Comparison of ENCODE assay signal across 24 cellular contexts in the genomic region with DNA sequence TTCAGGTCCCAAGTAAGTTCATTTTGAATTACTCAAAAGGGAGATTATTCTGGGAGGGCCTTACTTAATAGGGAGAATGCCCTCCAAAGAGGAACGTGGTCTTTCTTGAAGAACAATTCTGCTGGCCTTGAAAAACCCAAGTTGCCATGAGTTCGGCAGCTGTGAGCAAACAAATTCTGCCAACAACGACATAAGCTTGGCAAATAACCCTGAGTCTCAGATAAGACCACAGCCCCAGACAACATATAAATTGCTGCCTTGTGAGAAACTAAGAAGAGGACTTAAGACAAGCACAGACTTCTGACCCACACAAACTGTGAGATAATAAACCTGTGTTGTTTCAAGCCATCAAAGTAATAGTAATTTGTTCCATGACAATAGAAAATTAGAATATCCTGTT.
"Had no signal": no experiment of that assay in that cellular context is flagged by ENCODE, and none has a peak within 500 bp of the region (broad histone marks: within the 10 kb centered on the region; RNA-seq: fewer than 3 reads in every experiment).

No MANE protein-coding gene starts in this region.

- DNase-seq: activated B cell treated with CpG ODN at 0.5 μM for 24 hours; activated CD4-positive, alpha-beta T cell treated with anti-CD3 and anti-CD28 coated beads for 48 hours; activated CD4-positive, alpha-beta T cell treated with anti-CD3 and anti-CD28 coated beads, Interleukin-2, amount 50 U/mL, for 1 hour; activated CD4-positive, alpha-beta T cell treated with anti-CD3 and anti-CD28 coated beads, Interleukin-2, amount 50 U/mL, for 48 hours; activated CD8-positive, alpha-beta memory T cell treated with anti-CD3 and anti-CD28 coated beads for 24 hours; activated CD8-positive, alpha-beta T cell treated with anti-CD3 and anti-CD28 coated beads for 36 hours; activated effector memory CD4-positive, alpha-beta T cell treated with anti-CD3 and anti-CD28 coated beads, Interleukin-2, amount 50 U/mL, for 16 hours; activated naive CD4-positive, alpha-beta T cell treated with anti-CD3 and anti-CD28 coated beads, Interleukin-2, amount 10 ng/mL, durations not matched to agents 7 days and 5 days; activated naive CD8-positive, alpha-beta T cell treated with anti-CD3 and anti-CD28 coated beads, Interleukin-2, amount 10 ng/mL, durations not matched to agents 7 days and 5 days; activated T-cell treated with anti-CD3 and anti-CD28 coated beads, Interleukin-2, amount 50 U/mL, for 48 hours; amniotic stem cell; anterior cingulate cortex; brain microvascular endothelial cell; dorsolateral prefrontal cortex; effector memory CD4-positive, alpha-beta T cell; endodermal cell; foreskin melanocyte; heart right ventricle; SW 1271; T-cell; T1000; WERI-Rb-1 had no signal

- H3K4me3 ChIP-seq: coronary artery, dorsolateral prefrontal cortex, gastroesophageal sphincter, heart right ventricle had no signal
